ENCODE assay signal across 37 cellular contexts in genomic region chr2:7989823-7990222, GRCh38.
DNase-seq lines count a peak whose midpoint lies in the region; ATAC-seq, FAIRE-seq and TF ChIP-seq lines count a peak whose summit lies in the region.
"Had no signal": no experiment of that assay in that cellular context is flagged by ENCODE, and none has a peak within 500 bp of the region (broad histone marks: within the 10 kb centered on the region; RNA-seq: fewer than 3 reads in every experiment).

No MANE protein-coding gene starts in this region.

- H2BK120ac ChIP-seq in neuronal stem cell (ENCODE audit: low read depth, low read length), result no peak overlapping the region

- ATAC-seq in GM23338, result no peak
- ATAC-seq in stimulated activated memory B cell treated with anti-CD40 and anti-IgM and Interleukin-4, amounts not matched to agents 10 μg/mL and 1 μg/mL and 100 μg/mL, for 72 hours, result peak; percentile 28
- peak; percentile 15 for ATAC-seq in aorta (ENCODE audit: low FRiP score)
- ATAC-seq in HG02798 (IDR thresholded peaks at IDR 0.05; ENCODE audit: poor library complexity, unreplicated experiment), result no peak
- no peak for ATAC-seq in GM19395 (IDR thresholded peaks at IDR 0.05; ENCODE audit: unreplicated experiment)
- ATAC-seq: A549; CD8-positive, alpha-beta T cell had no signal

- H2BK12ac ChIP-seq in neuronal stem cell (ENCODE audit: low read length), result no peak overlapping the region

- no peak for TF ChIP-seq CTCF in GM23338 (conservative IDR thresholded peaks at IDR 0.05; ENCODE audit: low read depth in 2 of 2)

- no peak overlapping the region for H3K4ac ChIP-seq in neuronal stem cell (ENCODE audit: low read length)

- H3K4me3 ChIP-seq in GM23338 (no peak overlapping the region), neuronal stem cell (ENCODE audit: low read length in 2 of 2) (no peak overlapping the region), aorta (ENCODE audit: low read length in 2 of 2) (no peak overlapping the region)
- H3K4me3 ChIP-seq: A549; BLaER1; BLaER1 treated with 17β-estradiol and CSF1 and Interleukin-3, amounts not matched to agents 10 nM and 100 nM had no signal

- H2AFZ ChIP-seq in GM23338, result peak overlapping the region; percentile 47; the same call in 1 of the 2 replicates
- H2AFZ ChIP-seq in neuronal stem cell (ENCODE audit: low read length), result no peak overlapping the region

- peaks cover 7% of the 10 kb centered on the region for H3K27me3 Mint-ChIP-seq in GM23338 (ENCODE audit: insufficient read depth, low read depth, poor library complexity)
- peaks cover 20% of the 10 kb centered on the region for H3K27me3 Mint-ChIP-seq in stimulated activated memory B cell treated with anti-CD40 and anti-IgM and Interleukin-4, amounts not matched to agents 10 μg/mL and 1 μg/mL and 100 μg/mL, for 72 hours
- H3K27me3 Mint-ChIP-seq: CD4-positive, alpha-beta memory T cell; CD4-positive, alpha-beta T cell; CD8-positive, alpha-beta memory T cell had no signal

- H3K27ac Mint-ChIP-seq in GM23338, result no peak overlapping the region
- no peak overlapping the region for H3K27ac Mint-ChIP-seq in stimulated activated memory B cell treated with anti-CD40 and anti-IgM and Interleukin-4, amounts not matched to agents 10 μg/mL and 1 μg/mL and 100 μg/mL, for 72 hours
- H3K27ac Mint-ChIP-seq: B cell; CD14-positive monocyte; CD4-positive, alpha-beta memory T cell; CD4-positive, alpha-beta T cell; CD4-positive, CD25-positive, alpha-beta regulatory T cell; CD8-positive, alpha-beta T cell had no signal

- H3K79me2 ChIP-seq in GM23338 (replicated peaks; ENCODE audit: insufficient read depth), result no peaks in the 10 kb centered on the region

- H4K91ac ChIP-seq in neuronal stem cell (ENCODE audit: low read depth, low read length, poor library complexity), result no peak overlapping the region

- no peaks in the 10 kb centered on the region for H3K9me3 ChIP-seq in neuronal stem cell (replicated peaks in 1 of 2; ENCODE audit: control insufficient read depth in 2 of 2, insufficient read depth in 1 of 2, low read depth in 1 of 2, low read length in 2 of 2)
- peaks cover 1% of the 10 kb centered on the region for H3K9me3 ChIP-seq in aorta (ENCODE audit: control insufficient read depth, low read length)
- H3K9me3 ChIP-seq: A549, BE2C, BLaER1, Caco-2 had no signal

- H4K8ac ChIP-seq in neuronal stem cell (ENCODE audit: low read depth, low read length), result no peak overlapping the region

- no peak for FAIRE-seq in HTR-8/SVneo (lab: Jason Lieb, UNC)
- FAIRE-seq: A204.1, A549, D721Med had no signal

- H3K36me3 ChIP-seq in GM23338 (ENCODE audit: insufficient read depth) (no peaks in the 10 kb centered on the region; the same call in 1 of the 2 replicates), neuronal stem cell (replicated peaks in 1 of 2; ENCODE audit: control insufficient read depth in 2 of 2, insufficient read depth in 2 of 2, low read length in 2 of 2) (no peaks in the 10 kb centered on the region), aorta (ENCODE audit: control insufficient read depth in 1 of 2, insufficient read depth in 2 of 2, low read length in 1 of 2) (no peaks in the 10 kb centered on the region)
- H3K36me3 ChIP-seq: BE2C; BLaER1; BLaER1 treated with 17β-estradiol and CSF1 and Interleukin-3, amounts not matched to agents 10 nM and 100 nM had no signal

- H2BK5ac ChIP-seq in neuronal stem cell (ENCODE audit: low read length), result no peak overlapping the region

- H3K4me2 ChIP-seq in GM23338 (no peak overlapping the region), neuronal stem cell (ENCODE audit: insufficient read depth, low read length, poor library complexity, severe bottlenecking) (no peak overlapping the region)
- H3K4me2 ChIP-seq: A549; BLaER1; BLaER1 treated with 17β-estradiol and CSF1 and Interleukin-3, amounts not matched to agents 10 nM and 100 nM had no signal

- no peak overlapping the region for H3K4me3 Mint-ChIP-seq in GM23338
- H3K4me3 Mint-ChIP-seq in stimulated activated memory B cell treated with anti-CD40 and anti-IgM and Interleukin-4, amounts not matched to agents 10 μg/mL and 1 μg/mL and 100 μg/mL, for 72 hours, result no peak overlapping the region
- H3K4me3 Mint-ChIP-seq: B cell; CD14-positive monocyte; CD4-positive, alpha-beta memory T cell; CD4-positive, alpha-beta T cell; CD4-positive, CD25-positive, alpha-beta regulatory T cell; CD8-positive, alpha-beta memory T cell; CD8-positive, alpha-beta T cell had no signal

- peaks cover 55% of the 10 kb centered on the region for H3K9me2 ChIP-seq in GM23338 (ENCODE audit: insufficient read depth)

- DNase-seq in GM23338 (ENCODE audit: low spot score) (no peak), neuronal stem cell (ENCODE audit: low spot score) (no peak), aorta (no peak), AG08396 (ENCODE audit: low spot score) (no peak), HTR-8/SVneo (ENCODE audit: insufficient read length, low spot score) (no peak)
- DNase-seq: 8988T; ACHN; AML-193; BE2C; C1 segment of cervical spinal cord; Caco-2; Calu3; CD4-positive, alpha-beta memory T cell; CD4-positive, alpha-beta T cell; CD4-positive, CD25-positive, alpha-beta regulatory T cell; CD8-positive, alpha-beta memory T cell; CD8-positive, alpha-beta T cell; COR-L47; DMS 273 treated with DMSO at 0.1 percent for 48 hours; DMS153; DMS53; DMS79; DMS79 treated with DMSO at 0.1 percent for 48 hours; DND-41; EL had no signal

- H3K4me1 ChIP-seq in GM23338 (ENCODE audit: insufficient read depth) (no peaks in the 10 kb centered on the region), neuronal stem cell (ENCODE audit: control insufficient read depth in 2 of 2, insufficient read depth in 1 of 2, low read depth in 1 of 2, low read length in 2 of 2) (peaks cover 0 to 2% of the 10 kb centered on the region in 2 donors), aorta (ENCODE audit: control insufficient read depth in 1 of 2, insufficient read depth in 2 of 2, low read length in 2 of 2) (no peaks in the 10 kb centered on the region)
- H3K4me1 ChIP-seq: A549, Caco-2 had no signal

- H3K14ac ChIP-seq in neuronal stem cell (ENCODE audit: low read length), result no peak overlapping the region

- H2BK15ac ChIP-seq in neuronal stem cell (ENCODE audit: low read length), result no peak overlapping the region

- no peak overlapping the region for H3K27ac ChIP-seq in GM23338 (ENCODE audit: low read depth)
- H3K27ac ChIP-seq in neuronal stem cell (replicated peaks; ENCODE audit: low read length), result no peak overlapping the region
- H3K27ac ChIP-seq in aorta (ENCODE audit: low read depth in 1 of 2, low read length in 2 of 2), result no peak overlapping the region
- H3K27ac ChIP-seq: 22Rv1; A549; BLaER1; BLaER1 treated with 17β-estradiol and CSF1 and Interleukin-3, amounts not matched to agents 10 nM and 100 nM; C4-2B had no signal

- no peaks in the 10 kb centered on the region for H3F3A ChIP-seq in GM23338 (replicated peaks; ENCODE audit: low read depth)

- H3K79me1 ChIP-seq in neuronal stem cell (ENCODE audit: low read depth, low read length), result no peaks in the 10 kb centered on the region

- H4K20me1 ChIP-seq in GM23338 (replicated peaks; ENCODE audit: insufficient read depth), result no peaks in the 10 kb centered on the region
- H4K20me1 ChIP-seq: BLaER1; BLaER1 treated with 17β-estradiol and CSF1 and Interleukin-3, amounts not matched to agents 10 nM and 100 nM had no signal

- no CpG with 5 or more reads among the region's 5 CpGs for WGBS in neuronal stem cell (ENCODE audit: extremely low coverage in 2 of 2, insufficient read length in 2 of 2, insufficient replicate concordance in 1 of 2), 2 donors
- 97% methylated on average over 5 of the region's 5 CpGs for WGBS in aorta, 2 donors

- H3K23ac ChIP-seq in neuronal stem cell (ENCODE audit: low read depth, low read length, poor library complexity), result no peak overlapping the region

- H3K4me1 Mint-ChIP-seq in GM23338, result no peaks in the 10 kb centered on the region; the same call in 1 of the 3 replicates
- peaks cover 7% of the 10 kb centered on the region for H3K4me1 Mint-ChIP-seq in stimulated activated memory B cell treated with anti-CD40 and anti-IgM and Interleukin-4, amounts not matched to agents 10 μg/mL and 1 μg/mL and 100 μg/mL, for 72 hours
- H3K4me1 Mint-ChIP-seq: B cell; CD4-positive, CD25-positive, alpha-beta regulatory T cell had no signal

- H3K9ac ChIP-seq in neuronal stem cell (ENCODE audit: low read depth, low read length, poor library complexity), result no peak overlapping the region
- H3K9ac ChIP-seq: BLaER1; BLaER1 treated with 17β-estradiol and CSF1 and Interleukin-3, amounts not matched to agents 10 nM and 100 nM had no signal

- H3K9me3 Mint-ChIP-seq in GM23338, result peaks cover 3% of the 10 kb centered on the region; the same call in 1 of the 3 replicates
- no peaks in the 10 kb centered on the region for H3K9me3 Mint-ChIP-seq in stimulated activated memory B cell treated with anti-CD40 and anti-IgM and Interleukin-4, amounts not matched to agents 10 μg/mL and 1 μg/mL and 100 μg/mL, for 72 hours
- H3K9me3 Mint-ChIP-seq: CD4-positive, alpha-beta T cell; CD8-positive, alpha-beta memory T cell; CD8-positive, alpha-beta T cell had no signal

- peaks cover 3% of the 10 kb centered on the region; the same call in 2 of the 3 replicates for H3K36me3 Mint-ChIP-seq in GM23338 (ENCODE audit: low read depth)
- H3K36me3 Mint-ChIP-seq in stimulated activated memory B cell treated with anti-CD40 and anti-IgM and Interleukin-4, amounts not matched to agents 10 μg/mL and 1 μg/mL and 100 μg/mL, for 72 hours, result no peaks in the 10 kb centered on the region
- H3K36me3 Mint-ChIP-seq: CD14-positive monocyte; CD4-positive, alpha-beta memory T cell; CD4-positive, CD25-positive, alpha-beta regulatory T cell; CD8-positive, alpha-beta memory T cell; CD8-positive, alpha-beta T cell had no signal

- H3K27me3 ChIP-seq in GM23338 (ENCODE audit: insufficient read depth) (no peaks in the 10 kb centered on the region), neuronal stem cell (ENCODE audit: control insufficient read depth in 3 of 3, insufficient read depth in 3 of 3, low read depth in 1 of 3, low read length in 3 of 3) (no peaks in the 10 kb centered on the region), aorta (ENCODE audit: control insufficient read depth in 1 of 2, insufficient read depth in 2 of 2, low read length in 1 of 2) (no peaks in the 10 kb centered on the region)
- H3K27me3 ChIP-seq: BE2C; BLaER1; BLaER1 treated with 17β-estradiol and CSF1 and Interleukin-3, amounts not matched to agents 10 nM and 100 nM had no signal

- H3K18ac ChIP-seq in neuronal stem cell (ENCODE audit: low read length), result peak overlapping the region; percentile 3

- intact Hi-C loops in aorta (cut with DNase I), result no loop called here

- H2AK5ac ChIP-seq in neuronal stem cell (ENCODE audit: low read depth, low read length), result no peak overlapping the region

TF ChIP-seq in GM23338, 12 proteins besides CTCF, POLR2A, EP300 and RAD21:
- TF ChIP-seq CREB1 (CRISPR knock-in tag; IDR thresholded peaks at IDR 0.05; ENCODE audit: low read depth), result no peak
- TF ChIP-seq ZNF331 (CRISPR knock-in tag; IDR thresholded peaks at IDR 0.05; ENCODE audit: low read depth), result no peak
- no peak for TF ChIP-seq EZH2phosphoT487 (IDR thresholded peaks at IDR 0.05; ENCODE audit: unreplicated experiment)
- TF ChIP-seq NANOG (IDR thresholded peaks at IDR 0.05; ENCODE audit: borderline replicate concordance), result no peak

Comparison
In these comparisons a context has a peak if more than half of its experiments do, and no peak if none do; other contexts are left out.
1. ATAC-seq: peak in stimulated activated memory B cell treated with anti-CD40 and anti-IgM and Interleukin-4, amounts not matched to agents 10 μg/mL and 1 μg/mL and 100 μg/mL, for 72 hours (single experiment) and aorta (single experiment); none in GM23338 (single experiment), HG02798 (single experiment) and GM19395 (single experiment).